28 cellular contexts compared by ENCODE assay signal in genomic region chr11:123678246-123678645, GRCh38. TPM values are rescaled to one million over a fixed set of nuclear protein-coding genes. Genes with fewer than 3 reads are reported as not detected.
"Had no signal": no experiment of that assay in that cellular context is flagged by ENCODE, and none has a peak within 500 bp of the region (broad histone marks: within the 10 kb centered on the region; RNA-seq: fewer than 3 reads in every experiment).

No MANE protein-coding gene starts in this region.

- H3K9me2 ChIP-seq: SK-N-SH had no signal

- H3K27me3 Mint-ChIP-seq: activated T-cell treated with anti-CD3 and anti-CD28 coated beads, Interleukin-2, amount 50 U/mL, for 24 hours had no signal

- H3K27ac Mint-ChIP-seq: activated CD4-positive, alpha-beta T cell treated with anti-CD3 and anti-CD28 coated beads, Interleukin-2, amount 10 ng/mL, durations not matched to agents 24 days and 14 days; activated CD8-positive, alpha-beta memory T cell treated with anti-CD3 and anti-CD28 coated beads, Interleukin-2, amount 10 ng/mL, durations not matched to agents 7 days and 5 days; activated naive CD4-positive, alpha-beta T cell treated with anti-CD3 and anti-CD28 coated beads, Interleukin-2, amount 50 U/mL, for 24 hours; activated T-cell treated with anti-CD3 and anti-CD28 coated beads, Interleukin-2, amount 50 U/mL, for 24 hours; activated T-helper 1 cell treated with anti-CD3 and anti-CD28 coated beads, Interleukin-12 subunit alpha, Interleukin-12 subunit beta, Interleukin-2, Interleukin-4 antibody, amounts not matched to agents 30 ng/mL and 10 ng/mL and 1 ng/mL, durations not matched to agents 14 hours and 24 hours and 36 hours; IgD-negative memory B cell; T-helper 1 cell treated with Interleukin-12 subunit alpha and Interleukin-12 subunit beta and Interleukin-4 antibody, amounts not matched to agents 30 μg/mL and 1 μg/mL, for 36 hours had no signal

- DNase-seq: activated CD4-positive, alpha-beta T cell treated with anti-CD3 and anti-CD28 coated beads for 1 hour; activated CD4-positive, alpha-beta T cell treated with anti-CD3 and anti-CD28 coated beads, Interleukin-2, amount 10 ng/mL, durations not matched to agents 24 days and 14 days; activated CD4-positive, alpha-beta T cell treated with anti-CD3 and anti-CD28 coated beads, Interleukin-2, amount 50 U/mL, for 48 hours; activated CD8-positive, alpha-beta memory T cell treated with anti-CD3 and anti-CD28 coated beads, Interleukin-2, amount 10 ng/mL, durations not matched to agents 7 days and 5 days; activated effector memory CD4-positive, alpha-beta T cell treated with Interleukin-2 at 50 U/mL for 16 hours; activated naive CD4-positive, alpha-beta T cell; activated T-cell treated with anti-CD3 and anti-CD28 coated beads, Interleukin-2, amount 50 U/mL, for 24 hours; aorta; KG1; NCI-H1092 treated with DMSO at 0.1 percent for 48 hours; NCI-H1436; NCI-H1694 treated with DMSO at 0.1 percent for 48 hours; NCI-H2029 treated with DMSO at 0.1 percent for 48 hours; NCI-H446; NCI-H526; NCI-H774; RPMI8226; SHP77 treated with DMSO at 0.1 percent for 48 hours; SK-N-SH had no signal

- H3K36me3 Mint-ChIP-seq: activated CD8-positive, alpha-beta memory T cell treated with anti-CD3 and anti-CD28 coated beads, Interleukin-2, amount 10 ng/mL, durations not matched to agents 7 days and 5 days; activated naive CD4-positive, alpha-beta T cell treated with anti-CD3 and anti-CD28 coated beads, Interleukin-2, amount 50 U/mL, for 24 hours; IgD-negative memory B cell had no signal

- H3K9me3 Mint-ChIP-seq: activated CD4-positive, alpha-beta T cell treated with anti-CD3 and anti-CD28 coated beads, Interleukin-2, amount 10 ng/mL, durations not matched to agents 24 days and 14 days; activated naive CD4-positive, alpha-beta T cell treated with anti-CD3 and anti-CD28 coated beads, Interleukin-2, amount 50 U/mL, for 24 hours; activated T-cell treated with anti-CD3 and anti-CD28 coated beads, Interleukin-2, amount 50 U/mL, for 24 hours; activated T-helper 1 cell treated with anti-CD3 and anti-CD28 coated beads, Interleukin-12 subunit alpha, Interleukin-12 subunit beta, Interleukin-2, Interleukin-4 antibody, amounts not matched to agents 30 ng/mL and 10 ng/mL and 1 ng/mL, durations not matched to agents 14 hours and 24 hours and 36 hours; central memory CD8-positive, alpha-beta T cell; T-helper 1 cell treated with Interleukin-12 subunit alpha and Interleukin-12 subunit beta and Interleukin-4 antibody, amounts not matched to agents 30 μg/mL and 1 μg/mL, for 36 hours had no signal

- H3K4me1 Mint-ChIP-seq: central memory CD8-positive, alpha-beta T cell; IgD-negative memory B cell had no signal

- H3K4me2 ChIP-seq: SK-N-SH had no signal

- ATAC-seq: activated CD8-positive, alpha-beta memory T cell treated with anti-CD3 and anti-CD28 coated beads, Interleukin-2, amount 10 ng/mL, durations not matched to agents 7 days and 5 days; Panc1 had no signal

- H3K4me3 Mint-ChIP-seq: activated CD4-positive, alpha-beta T cell treated with anti-CD3 and anti-CD28 coated beads, Interleukin-2, amount 10 ng/mL, durations not matched to agents 24 days and 14 days; activated CD8-positive, alpha-beta memory T cell treated with anti-CD3 and anti-CD28 coated beads, Interleukin-2, amount 10 ng/mL, durations not matched to agents 7 days and 5 days; activated naive CD4-positive, alpha-beta T cell treated with anti-CD3 and anti-CD28 coated beads, Interleukin-2, amount 50 U/mL, for 24 hours; activated T-cell treated with anti-CD3 and anti-CD28 coated beads, Interleukin-2, amount 50 U/mL, for 24 hours; activated T-helper 1 cell treated with anti-CD3 and anti-CD28 coated beads, Interleukin-12 subunit alpha, Interleukin-12 subunit beta, Interleukin-2, Interleukin-4 antibody, amounts not matched to agents 30 ng/mL and 10 ng/mL and 1 ng/mL, durations not matched to agents 14 hours and 24 hours and 36 hours; central memory CD8-positive, alpha-beta T cell; IgD-negative memory B cell; T-helper 1 cell treated with Interleukin-12 subunit alpha and Interleukin-12 subunit beta and Interleukin-4 antibody, amounts not matched to agents 30 μg/mL and 1 μg/mL, for 36 hours had no signal

RNA-seq across cellular contexts. Expression of gene SCN3B, which starts 23.8 kb away (rescaled TPM):
- total RNA-seq: activated CD4-positive, alpha-beta T cell treated with anti-CD3 and anti-CD28 coated beads, Interleukin-2, amount 10 ng/mL, durations not matched to agents 24 days and 14 days; activated CD8-positive, alpha-beta memory T cell treated with anti-CD3 and anti-CD28 coated beads, Interleukin-2, amount 10 ng/mL, durations not matched to agents 7 days and 5 days; activated T-helper 1 cell treated with anti-CD3 and anti-CD28 coated beads, Interleukin-12 subunit alpha, Interleukin-12 subunit beta, Interleukin-2, Interleukin-4 antibody, amounts not matched to agents 30 ng/mL and 10 ng/mL and 1 ng/mL, durations not matched to agents 14 hours and 24 hours and 36 hours; LHCN-M2; M059J; OCI-LY7 had no signal
- polyA plus RNA-seq: IgD-negative memory B cell had no signal
